ENCODE assay signal across 8 cellular contexts in the genomic region with DNA sequence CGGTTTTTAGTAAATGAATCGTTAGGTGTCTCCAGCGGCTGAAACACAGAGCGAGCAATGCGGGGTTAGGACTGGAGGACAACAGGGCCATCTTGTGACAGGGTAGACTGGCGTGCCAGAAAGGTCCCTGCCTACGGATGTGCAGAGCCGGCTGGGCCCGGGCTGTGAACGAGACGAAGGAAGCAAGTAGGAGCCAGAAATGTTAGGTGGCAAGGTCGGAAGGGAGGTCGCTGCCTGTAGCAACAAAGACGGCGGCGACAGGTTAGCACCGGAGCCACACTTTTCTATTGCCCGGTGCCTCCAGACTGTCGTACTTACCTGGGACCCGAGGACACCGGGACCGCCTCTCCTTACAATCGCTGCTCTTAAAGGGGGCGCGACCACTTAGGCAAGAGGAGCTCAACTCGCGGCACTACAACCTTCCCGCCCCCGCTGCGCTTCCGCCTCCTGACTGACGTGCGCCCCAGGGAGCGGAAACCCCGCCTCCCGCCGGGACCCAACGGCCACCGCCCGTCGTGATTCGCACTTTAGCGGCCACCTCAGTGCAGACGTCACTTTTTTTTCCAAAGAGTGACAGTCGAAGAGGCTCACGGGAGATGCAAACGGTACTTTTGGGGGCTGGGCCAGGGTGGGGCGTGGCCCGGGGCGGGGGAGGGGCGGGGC. TPM values are rescaled to one million over a fixed set of nuclear protein-coding genes. Genes with fewer than 3 reads are reported as not detected.
A peak's percentile ranks its signal among the peaks of the same experiment; 100 is the strongest.
DNase-seq lines count a peak whose midpoint lies in the region; ATAC-seq lines count a peak whose summit lies in the region.

A gene with protein sequence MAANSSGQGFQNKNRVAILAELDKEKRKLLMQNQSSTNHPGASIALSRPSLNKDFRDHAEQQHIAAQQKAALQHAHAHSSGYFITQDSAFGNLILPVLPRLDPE (minus strand): TSS at position 449 of the 663 bp plus-strand sequence. CDS start 1,632 bp downstream, outside the sequence.

- peak; percentile 98 for DNase-seq in Ammon's horn (ENCODE audit: low spot score)
- peak; percentile 84 for DNase-seq in NCI-H446 treated with DMSO at 0.1 percent for 48 hours (lab: John Stamatoyannopoulos, UW)
- peak; percentile 97 for DNase-seq in activated CD4-positive, CD25-positive, alpha-beta regulatory T cell treated with anti-CD3 and anti-CD28 coated beads, Interleukin-2, amount 50 U/mL, for 72 hours
- peak; percentile 96 for DNase-seq in cerebellum (ENCODE audit: low spot score)
- DNase-seq in kidney glomerular epithelial cell (lab: John Stamatoyannopoulos, UW) = peak; percentile 85
- peak; percentile 89 to 94 for DNase-seq in stimulated activated CD4-positive, alpha-beta T cell treated with anti-CD3 and anti-CD28 coated beads, Interleukin-1b, Interleukin-23, amount 100 ng/mL, for 1 hour (ENCODE audit: low read depth in 2 of 2)

- ATAC-seq in GM19043 (IDR thresholded peaks at IDR 0.05; ENCODE audit: low read depth, unreplicated experiment) (peak; percentile 94), HG03378 (IDR thresholded peaks at IDR 0.05; ENCODE audit: unreplicated experiment) (peak; percentile 84)

RNA-seq across cellular contexts. Expression of the gene that starts here (rescaled TPM):
- total RNA-seq in cerebellum = 23.3 TPM

Comparison
In these comparisons a context has a peak if more than half of its experiments do, and no peak if none do; other contexts are left out.
1. Peak in every context shown above with its lines: DNase-seq and ATAC-seq.